In genomic region chr14:29788093-29788492, GRCh38 we compare ENCODE assay signal across 20 cellular contexts.
DNase-seq lines count a peak whose midpoint lies in the region; ATAC-seq, FAIRE-seq and TF ChIP-seq lines count a peak whose summit lies in the region.
"Had no signal": no experiment of that assay in that cellular context is flagged by ENCODE, and none has a peak within 500 bp of the region (broad histone marks: within the 10 kb centered on the region; RNA-seq: fewer than 3 reads in every experiment).

No MANE protein-coding gene starts in this region.

- no peak overlapping the region for H2AFZ ChIP-seq in HepG2 (ENCODE audit: low read length)
- no peak overlapping the region for H2AFZ ChIP-seq in MM.1S (ENCODE audit: low read length)
- no peak overlapping the region for H2AFZ ChIP-seq in trophoblast cell (ENCODE audit: insufficient read depth, low read length, poor library complexity)

- CTCF ChIA-PET in HepG2 (lab: Yijun Ruan, JAX; ENCODE audit: low intra/inter-chr PET ratio, low total read pairs): no interaction called here

- no peak for TF ChIP-seq EP300 in HepG2 (IDR thresholded peaks at IDR 0.05; ENCODE audit: low read depth in 2 of 2, low read length in 2 of 2)
- no peak for TF ChIP-seq EP300 in HepG2 (CRISPR knock-in tag; IDR thresholded peaks at IDR 0.05; ENCODE audit: borderline replicate concordance)

- H3K9me2 ChIP-seq in MM.1S (replicated peaks; ENCODE audit: insufficient read depth, low read length): no peaks in the 10 kb centered on the region

- intact Hi-C loops in HepG2 (cut with micrococcal nuclease; ENCODE audit: unreplicated experiment): no loop called here
- intact Hi-C loops in right lobe of liver (cut with DNase I): no loop called here
- intact Hi-C loops in breast epithelium (cut with DNase I; ENCODE audit: low total_unique reads): no loop called here

- ATAC-seq in HepG2 (no peak), right lobe of liver (no peak), HG03565 (IDR thresholded peaks at IDR 0.05; ENCODE audit: unreplicated experiment) (peak; percentile 41)
- ATAC-seq: HCT116 had no signal

- no TSS peak for BruUV-seq in HepG2 (replicated peaks; lab: Mats Ljungman, UMichigan)

- no peak overlapping the region for H3K18ac ChIP-seq in trophoblast cell (ENCODE audit: low read length)

- no peak overlapping the region for H4K12ac ChIP-seq in trophoblast cell (ENCODE audit: low read depth, low read length)

- no peak overlapping the region for H3K4me2 ChIP-seq in HepG2 (ENCODE audit: low read depth, low read length)
- H3K4me2 ChIP-seq in MM.1S (ENCODE audit: low read depth, low read length): peak overlapping the region; percentile 45
- H3K4me2 ChIP-seq in trophoblast cell (ENCODE audit: low read length): no peak overlapping the region
- H3K4me2 ChIP-seq: BLaER1 had no signal

- no peak overlapping the region for H3K23ac ChIP-seq in trophoblast cell (ENCODE audit: low read length)

- DNase-seq in HepG2 (ENCODE audit: low spot score) (no peak), right lobe of liver (no peak), MM.1S (peak; percentile 38), NCI-H2029 (lab: John Stamatoyannopoulos, UW) (no peak), trophoblast cell (no peak), breast epithelium (ENCODE audit: low spot score in 2 of 2) (no peak), SKM-1 treated with dmso at 0.1 percent for 144 hours (lab: John Stamatoyannopoulos, UW; ENCODE audit: unreplicated experiment) (no peak)
- DNase-seq: CD4-positive, alpha-beta memory T cell; DMS153; DMS79; GF-D8; GOT3; H7; HFFc6; Kasumi-1 had no signal

- H2AK5ac ChIP-seq in trophoblast cell (ENCODE audit: low read length): no peak overlapping the region

- peaks cover 97% of the 10 kb centered on the region for H3K9me3 ChIP-seq in HepG2 (ENCODE audit: low read length)
- H3K9me3 ChIP-seq in right lobe of liver: no peaks in the 10 kb centered on the region
- no peaks in the 10 kb centered on the region for H3K9me3 ChIP-seq in MM.1S (replicated peaks; ENCODE audit: insufficient read depth, low read length)
- no peaks in the 10 kb centered on the region for H3K9me3 ChIP-seq in trophoblast cell (ENCODE audit: insufficient read depth, low read depth, low read length)
- H3K9me3 ChIP-seq in breast epithelium: peaks cover 0 to 11% of the 10 kb centered on the region in 2 donors
- H3K9me3 ChIP-seq: BLaER1 had no signal

- no peaks in the 10 kb centered on the region for H3K79me2 ChIP-seq in HepG2 (ENCODE audit: insufficient read depth, low read length)
- H3K79me2 ChIP-seq in MM.1S (ENCODE audit: low read length): no peaks in the 10 kb centered on the region
- H3K79me2 ChIP-seq in trophoblast cell (ENCODE audit: control insufficient read depth, insufficient read depth, low read length, poor library complexity): no peaks in the 10 kb centered on the region

- H3K14ac ChIP-seq in trophoblast cell (ENCODE audit: low read length): no peak overlapping the region

- TF ChIP-seq RAD21 in HepG2 (CRISPR knock-in tag; IDR thresholded peaks at IDR 0.05): no peak

- H3K4me3 ChIP-seq in HepG2 (replicated peaks in 1 of 3; ENCODE audit: insufficient read depth in 1 of 3, low read depth in 2 of 3, low read length in 3 of 3) (no peak overlapping the region), right lobe of liver (no peak overlapping the region), MM.1S (ENCODE audit: low read length) (0 out of 2 replicates have a peak overlapping the region, but pooled peaks have one; percentile 7), trophoblast cell (ENCODE audit: low read depth, low read length) (no peak overlapping the region), breast epithelium (no peak overlapping the region)
- H3K4me3 ChIP-seq: BLaER1 had no signal

- H3K4me1 ChIP-seq in HepG2 (ENCODE audit: insufficient read depth, low read length) (no peaks in the 10 kb centered on the region), right lobe of liver (no peaks in the 10 kb centered on the region), MM.1S (ENCODE audit: low read length) (0 out of 2 replicates have a peak, but pooled peaks cover 3% of the 10 kb centered on the region), trophoblast cell (ENCODE audit: control insufficient read depth in 1 of 2, insufficient read depth in 2 of 2, low read length in 2 of 2) (no peaks in the 10 kb centered on the region), breast epithelium (no peaks in the 10 kb centered on the region)
- H3K4me1 ChIP-seq: BLaER1 had no signal

- no peak for FAIRE-seq in HepG2 (lab: Jason Lieb, UNC)

- no peaks in the 10 kb centered on the region for H3F3A ChIP-seq in MM.1S (ENCODE audit: insufficient read depth, low read length)

- no peak overlapping the region for H2BK12ac ChIP-seq in trophoblast cell (ENCODE audit: low read length)

- H4K91ac ChIP-seq in trophoblast cell (ENCODE audit: low read depth, low read length): no peak overlapping the region

- no peak overlapping the region for H2BK120ac ChIP-seq in trophoblast cell (ENCODE audit: insufficient read depth, low read length, poor library complexity)

- 6% methylated on average over 2 of the region's 2 CpGs for WGBS in HepG2 (ENCODE audit: low lambda C conversion rate)
- WGBS in right lobe of liver (ENCODE audit: insufficient coverage, low coverage, low lambda C conversion rate, missing lambda C conversion rate): 49% methylated on average over 2 of the region's 2 CpGs
- WGBS in trophoblast cell (ENCODE audit: extremely low coverage, insufficient coverage, insufficient read length): no CpG with 5 or more reads among the region's 2 CpGs

- no peak for TF ChIP-seq CTCF in HepG2 (CRISPR knock-in tag; IDR thresholded peaks at IDR 0.05)
- no peak for TF ChIP-seq CTCF in right lobe of liver (IDR thresholded peaks at IDR 0.05)
- TF ChIP-seq CTCF in MM.1S (IDR thresholded peaks at IDR 0.05; ENCODE audit: low read length): no peak
- TF ChIP-seq CTCF in breast epithelium (IDR thresholded peaks at IDR 0.05): no peak

- H2BK5ac ChIP-seq in trophoblast cell (ENCODE audit: low read depth, low read length, poor library complexity): no peak overlapping the region

- H4K8ac ChIP-seq in trophoblast cell (ENCODE audit: low read depth, low read length): no peak overlapping the region

- no peak overlapping the region for H3K4ac ChIP-seq in trophoblast cell (ENCODE audit: low read depth, low read length)

- H3K27me3 ChIP-seq in HepG2 (ENCODE audit: control insufficient read depth in 1 of 2, insufficient read depth in 2 of 2, low read length in 2 of 2): no peaks in the 10 kb centered on the region
- H3K27me3 ChIP-seq in right lobe of liver: no peaks in the 10 kb centered on the region
- H3K27me3 ChIP-seq in MM.1S (replicated peaks; ENCODE audit: insufficient read depth, low read length): no peaks in the 10 kb centered on the region
- no peaks in the 10 kb centered on the region for H3K27me3 ChIP-seq in trophoblast cell (ENCODE audit: insufficient read depth, low read length)
- no peaks in the 10 kb centered on the region for H3K27me3 ChIP-seq in breast epithelium
- H3K27me3 ChIP-seq: BLaER1 had no signal

- H4K20me1 ChIP-seq in HepG2 (ENCODE audit: insufficient read depth, low read length) (no peaks in the 10 kb centered on the region), MM.1S (ENCODE audit: insufficient read depth, low read length) (no peaks in the 10 kb centered on the region)
- H4K20me1 ChIP-seq: BLaER1 had no signal

- no peak overlapping the region for H3K27ac ChIP-seq in HepG2 (ENCODE audit: extremely low read length, insufficient read depth, low read length)
- no peak overlapping the region for H3K27ac ChIP-seq in right lobe of liver
- H3K27ac ChIP-seq in MM.1S (ENCODE audit: low read length): no peak overlapping the region; the same call in 1 of the 2 replicates
- no peak overlapping the region for H3K27ac ChIP-seq in trophoblast cell (ENCODE audit: low read depth, low read length)
- no peak overlapping the region for H3K27ac ChIP-seq in breast epithelium
- H3K27ac ChIP-seq: 22Rv1, BLaER1, HL-60 had no signal

- POLR2A ChIA-PET in HepG2 (lab: Yijun Ruan, JAX): no interaction called here

- no peaks in the 10 kb centered on the region for H3K79me1 ChIP-seq in trophoblast cell (ENCODE audit: low read length)

- no peak overlapping the region for H3K9ac ChIP-seq in HepG2 (ENCODE audit: insufficient read depth, low read depth, low read length)
- no peak overlapping the region for H3K9ac ChIP-seq in MM.1S (ENCODE audit: low read length)
- H3K9ac ChIP-seq in trophoblast cell (ENCODE audit: low read length): no peak overlapping the region
- H3K9ac ChIP-seq: BLaER1 had no signal

- in situ Hi-C loops in HepG2 (cut with HindIII; ENCODE audit: extremely low pct_ligation_motif_present, low pct_unique_long_range_greater_than_20kb): no loop called here

- TF ChIP-seq POLR2A in HepG2 (IDR thresholded peaks at IDR 0.05; ENCODE audit: insufficient read depth in 1 of 2, low read depth in 2 of 2, low read length in 2 of 2): no peak
- no peak for TF ChIP-seq POLR2A in right lobe of liver (IDR thresholded peaks at IDR 0.05)
- no peak for TF ChIP-seq POLR2A in breast epithelium (IDR thresholded peaks at IDR 0.05)

- H3K36me3 ChIP-seq in HepG2 (replicated peaks in 1 of 2; ENCODE audit: control insufficient read depth in 1 of 2, insufficient read depth in 2 of 2, low read length in 2 of 2) (no peaks in the 10 kb centered on the region), right lobe of liver (no peaks in the 10 kb centered on the region), MM.1S (replicated peaks; ENCODE audit: insufficient read depth, low read length) (no peaks in the 10 kb centered on the region), trophoblast cell (ENCODE audit: control insufficient read depth in 1 of 2, insufficient read depth in 2 of 2, low read length in 2 of 2) (no peaks in the 10 kb centered on the region), breast epithelium (no peaks in the 10 kb centered on the region)
- H3K36me3 ChIP-seq: BLaER1 had no signal

TF ChIP-seq in HepG2, 621 proteins besides CTCF, POLR2A, EP300 and RAD21 (continues in another document):
- TF ChIP-seq MYPOP (CRISPR knock-in tag; IDR thresholded peaks at IDR 0.05) (no peak), MAFK (conservative IDR thresholded peaks at IDR 0.05 in 1 of 2, IDR thresholded peaks at IDR 0.05 in 1 of 2; ENCODE audit: low read length in 2 of 2) (peak in 1 of 2 experiments; percentile 32; a peak in 2 of 4 replicates), SRSF1 (optimal IDR thresholded peaks at IDR 0.05; ENCODE audit: low read depth, low read length) (no peak), ETV6 (CRISPR knock-in tag; conservative IDR thresholded peaks at IDR 0.05) (no peak), CEBPG (CRISPR knock-in tag; IDR thresholded peaks at IDR 0.05) (no peak), ZNF788 (CRISPR knock-in tag; IDR thresholded peaks at IDR 0.05; ENCODE audit: borderline replicate concordance) (no peak), FOXA1 (IDR thresholded peaks at IDR 0.05) (no peak), FOXA1 (CRISPR knock-in tag; IDR thresholded peaks at IDR 0.05) (no peak)
